ENCODE assay signal across 2 cellular contexts in the genomic region with DNA sequence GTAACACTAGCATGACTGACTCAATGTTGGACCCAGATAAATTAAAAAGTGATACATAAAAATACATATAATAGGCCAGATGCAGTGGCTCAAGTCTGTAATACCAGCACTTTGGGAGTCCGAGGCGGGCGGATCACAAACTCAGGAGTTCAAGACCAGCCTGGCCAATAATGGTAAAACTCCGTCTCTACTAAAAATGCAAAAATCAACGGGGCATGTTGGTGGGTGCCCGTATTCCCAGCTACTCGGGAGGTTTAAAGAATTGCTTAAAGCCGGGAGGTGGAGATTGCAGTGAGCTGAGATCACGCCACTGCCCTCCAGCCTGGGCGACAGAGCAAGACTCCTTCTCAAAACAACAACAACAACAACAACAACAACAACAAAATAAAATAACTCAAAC. TPM values are rescaled to one million over a fixed set of nuclear protein-coding genes. Genes with fewer than 3 reads are reported as not detected.
"Had no signal": no experiment of that assay in that cellular context is flagged by ENCODE, and none has a peak within 500 bp of the region (broad histone marks: within the 10 kb centered on the region; RNA-seq: fewer than 3 reads in every experiment).

No MANE protein-coding gene starts in this region.

RNA-seq across cellular contexts. Expression of a gene that starts 43.3 kb away (rescaled TPM):
- total RNA-seq: OCI-LY7, RPMI7951 had no signal
